Comparison of ENCODE assay signal across 9 cellular contexts in genomic region chr12:122793685-122794106, GRCh38. TPM values are rescaled to one million over a fixed set of nuclear protein-coding genes. Genes with fewer than 3 reads are reported as not detected.
DNase-seq lines count a peak whose midpoint lies in the region; ATAC-seq and TF ChIP-seq lines count a peak whose summit lies in the region.
"Had no signal": no experiment of that assay in that cellular context is flagged by ENCODE, and none has a peak within 500 bp of the region (broad histone marks: within the 10 kb centered on the region; RNA-seq: fewer than 3 reads in every experiment).

No MANE protein-coding gene starts in this region.

- no peaks in the 10 kb centered on the region for H3K27me3 ChIP-seq in HCT116 (ENCODE audit: insufficient read depth, low read length)
- H3K27me3 ChIP-seq in kidney epithelial cell (ENCODE audit: control insufficient read depth, insufficient read depth, low read length) = no peaks in the 10 kb centered on the region
- no peaks in the 10 kb centered on the region for H3K27me3 ChIP-seq in thyroid gland
- H3K27me3 ChIP-seq in MG63 = no peaks in the 10 kb centered on the region

- intact Hi-C loops in HCT116 (cut with micrococcal nuclease) = loop anchor here (1.0 to 5.0 kb wide), 2 partner anchors 69 to 159 kb away; no protein-coding TSS in a partner anchor
- intact Hi-C loops in thyroid gland (cut with DNase I) = loop anchor here (5.0 kb wide), 1 partner anchor 64 kb away; no protein-coding TSS in a partner anchor

- H4K20me1 ChIP-seq in HCT116 (ENCODE audit: insufficient read depth) = no peaks in the 10 kb centered on the region

- ATAC-seq in HCT116 (peak; percentile 89), HG02981 (IDR thresholded peaks at IDR 0.05; ENCODE audit: unreplicated experiment) (no peak)

- in situ Hi-C loops in Caki2 (cut with HindIII; ENCODE audit: low pct_unique_long_range_greater_than_20kb, low sequenced_read_pairs) = no loop called here

- H3K79me2 ChIP-seq in HCT116 (ENCODE audit: insufficient read depth, low read length) = no peaks in the 10 kb centered on the region

- H3K4me2 ChIP-seq in HCT116 (ENCODE audit: low read length) = no peak overlapping the region

- H3K27ac ChIP-seq in HCT116 (ENCODE audit: low read depth, low read length) (no peak overlapping the region), thyroid gland (no peak overlapping the region)

- CTCF ChIA-PET in HCT116 (lab: Charles Lee) = interaction anchor here (1.1 to 1.5 kb wide), 8 partner anchors 10 to 64 kb away, joined by 3 to 10 read pairs (median 4); no protein-coding TSS in a partner anchor

- no peaks in the 10 kb centered on the region for H3K9me3 ChIP-seq in HCT116 (ENCODE audit: control insufficient read depth in 1 of 2, insufficient read depth in 1 of 2, low read depth in 1 of 2, low read length in 2 of 2)
- no peaks in the 10 kb centered on the region for H3K9me3 ChIP-seq in thyroid gland
- no peaks in the 10 kb centered on the region for H3K9me3 ChIP-seq in MG63

- TF ChIP-seq RAD21 in HCT116 (IDR thresholded peaks at IDR 0.05; ENCODE audit: low read depth) = peak; percentile 87

- H3K4me1 Mint-ChIP-seq in brain = no peaks in the 10 kb centered on the region

- 0 out of 4 replicates have a peak, but pooled peaks cover 0 to under 1% of the 10 kb centered on the region in 2 experiments for H3K4me1 ChIP-seq in HCT116 (ENCODE audit: control insufficient read depth in 1 of 2, insufficient read depth in 2 of 2, low read length in 2 of 2)
- peaks cover 0 to 6% of the 10 kb centered on the region in 2 donors for H3K4me1 ChIP-seq in thyroid gland

- no TSS peak for BruUV-seq in HCT116 (replicated peaks; lab: Mats Ljungman, UMichigan)

- POLR2A ChIA-PET in HCT116 (lab: Charles Lee) = no interaction called here

- RAD21 ChIA-PET in HCT116 (lab: Charles Lee; ENCODE audit: low non-redundant PET in 1 of 2, low total read pairs in 2 of 2, uncharacterized antibody in 2 of 2, unreplicated experiment in 2 of 2) = interaction anchor here (0.8 to 1.0 kb wide), 3 partner anchors 12 to 159 kb away, joined by 3 to 4 read pairs (median 3); no protein-coding TSS in a partner anchor

- H3K27ac Mint-ChIP-seq in brain = peak overlapping the region in 1 of 5 experiments; percentile 48
- H3K27ac Mint-ChIP-seq: T-helper 1 cell treated with Interleukin-12 subunit alpha and Interleukin-12 subunit beta and Interleukin-4 antibody, amounts not matched to agents 30 μg/mL and 1 μg/mL, for 36 hours had no signal

- TF ChIP-seq CTCF in HCT116 (IDR thresholded peaks at IDR 0.05 in 2 of 3, conservative IDR thresholded peaks at IDR 0.05 in 1 of 3; ENCODE audit: borderline replicate concordance in 1 of 3, insufficient read depth in 1 of 3, low read depth in 2 of 3, low read length in 2 of 3) = peak; percentile 55 to 82 (median 58); a peak in 5 of 6 replicates
- peak; percentile 66 to 82 for TF ChIP-seq CTCF in brain (conservative IDR thresholded peaks at IDR 0.05)
- peak; percentile 60 for TF ChIP-seq CTCF in kidney epithelial cell (IDR thresholded peaks at IDR 0.05; ENCODE audit: insufficient read depth, low read length, poor library complexity, severe bottlenecking)
- TF ChIP-seq CTCF in thyroid gland (IDR thresholded peaks at IDR 0.05) = peak; percentile 46 to 66 (median 60)

- H3K9ac ChIP-seq in HCT116 (ENCODE audit: low read length) = no peak overlapping the region

- no peak overlapping the region for H2AFZ ChIP-seq in HCT116 (ENCODE audit: low read depth, low read length, poor library complexity, severe bottlenecking)

- no peaks in the 10 kb centered on the region for H3K36me3 ChIP-seq in HCT116 (ENCODE audit: control insufficient read depth in 1 of 2, insufficient read depth in 2 of 2, low read length in 2 of 2)
- H3K36me3 ChIP-seq in kidney epithelial cell (ENCODE audit: control insufficient read depth, insufficient read depth, low read length) = no peaks in the 10 kb centered on the region
- H3K36me3 ChIP-seq in thyroid gland = no peaks in the 10 kb centered on the region
- no peaks in the 10 kb centered on the region for H3K36me3 ChIP-seq in MG63

- H3K4me3 ChIP-seq in HCT116 (replicated peaks in 1 of 2; ENCODE audit: low read depth in 1 of 2, low read length in 2 of 2) (no peak overlapping the region), kidney epithelial cell (ENCODE audit: low read depth, low read length) (no peak overlapping the region), thyroid gland (replicated peaks in 1 of 3) (no peak overlapping the region), MG63 (no peak overlapping the region)

- TF ChIP-seq POLR2A in HCT116 (IDR thresholded peaks at IDR 0.05; ENCODE audit: borderline replicate concordance, extremely low read depth, insufficient read depth, insufficient read length) (no peak), thyroid gland (IDR thresholded peaks at IDR 0.05) (no peak)

- H3K27me3 Mint-ChIP-seq in brain = peaks cover 1% of the 10 kb centered on the region

- DNase-seq in Caki2 (ENCODE audit: low read depth) (peak; percentile 39), HCT116 (ENCODE audit: low read depth, low spot score) (peak; percentile 52), NCI-H82 (lab: John Stamatoyannopoulos, UW) (peak; percentile 76), kidney epithelial cell (ENCODE audit: low read depth) (no peak), thyroid gland (no peak), MG63 (no peak)

- WGBS in thyroid gland, 2 donors = 32 to 34% methylated on average over 10 of the region's 10 CpGs

- no peaks in the 10 kb centered on the region for H3K9me2 ChIP-seq in HCT116 (ENCODE audit: insufficient read depth)

- no peak overlapping the region for H3K4me3 Mint-ChIP-seq in brain
- H3K4me3 Mint-ChIP-seq: T-helper 1 cell treated with Interleukin-12 subunit alpha and Interleukin-12 subunit beta and Interleukin-4 antibody, amounts not matched to agents 30 μg/mL and 1 μg/mL, for 36 hours had no signal

- no peaks in the 10 kb centered on the region for H3K9me3 Mint-ChIP-seq in brain
- H3K9me3 Mint-ChIP-seq: T-helper 1 cell treated with Interleukin-12 subunit alpha and Interleukin-12 subunit beta and Interleukin-4 antibody, amounts not matched to agents 30 μg/mL and 1 μg/mL, for 36 hours had no signal

- no peaks in the 10 kb centered on the region for H3K36me3 Mint-ChIP-seq in brain

TF ChIP-seq in HCT116, 20 proteins besides CTCF, POLR2A, EP300 and RAD21:
- TF ChIP-seq JUND (IDR thresholded peaks at IDR 0.05) (no peak), CBX3 (IDR thresholded peaks at IDR 0.05; ENCODE audit: low read depth) (peak; percentile 42; the same call in 1 of the 2 replicates)

RNA-seq across cellular contexts. Expression of gene CCDC62, which starts 19.3 kb away (rescaled TPM):
- 1.1 and 1.5 TPM in 2 replicates for total RNA-seq in Caki2 (2014; rRNA removed; shearing (Covaris generic); ENCODE audit: low replicate concordance)
- total RNA-seq in HCT116 (2021; ENCODE audit: unreplicated experiment) (1.7 TPM), kidney epithelial cell (0.04 and 0.14 TPM in 2 replicates), thyroid gland (under 1 TPM; 0.21 to 0.81 (median 0.23) TPM)
- 0.24 and 0.48 TPM in 2 replicates for polyA plus RNA-seq in HCT116 (2012)
- 0.27 TPM for polyA plus RNA-seq in brain (ENCODE audit: insufficient read depth, low read depth, low replicate concordance)
- 2.0 TPM in 1 of 2 replicates, not detected in the other for total RNA-seq in MG63 (2014; rRNA removed; shearing (Covaris generic); ENCODE audit: low replicate concordance)

RNA-seq across cellular contexts. Expression of gene DENR, which starts 41.1 kb away (rescaled TPM):
- total RNA-seq in Caki2 (2014; rRNA removed; shearing (Covaris generic); ENCODE audit: low replicate concordance) = 7.3 and 7.4 TPM in 2 replicates
- total RNA-seq in HCT116 (2021; ENCODE audit: unreplicated experiment) (59.1 TPM), kidney epithelial cell (51.3 and 62.4 TPM in 2 replicates), thyroid gland (10 to 100 TPM; 19.5 to 52.1 (median 29.9) TPM)
- 15.0 and 20.7 TPM in 2 replicates for polyA plus RNA-seq in HCT116 (2012)
- 27.6 TPM for polyA plus RNA-seq in brain (ENCODE audit: insufficient read depth, low read depth, low replicate concordance)
- total RNA-seq in MG63 (2014; rRNA removed; shearing (Covaris generic); ENCODE audit: low replicate concordance) = 19.7 and 26.8 TPM in 2 replicates

RNA-seq across cellular contexts. Expression of gene HIP1R, which starts 41.6 kb away (rescaled TPM):
- total RNA-seq in Caki2 (2014; rRNA removed; shearing (Covaris generic); ENCODE audit: low replicate concordance) = 56.1 and 67.4 TPM in 2 replicates
- total RNA-seq in HCT116 (2021; ENCODE audit: unreplicated experiment) = 57.8 TPM
- 36.7 and 38.8 TPM in 2 replicates for polyA plus RNA-seq in HCT116 (2012)
- 66.9 TPM for polyA plus RNA-seq in brain (ENCODE audit: insufficient read depth, low read depth, low replicate concordance)
- total RNA-seq in kidney epithelial cell = 86.5 and 108 TPM in 2 replicates
- total RNA-seq in thyroid gland = 10 to 100 TPM; 50.2 to 92.7 (median 56.2) TPM
- total RNA-seq in MG63 (2014; rRNA removed; shearing (Covaris generic); ENCODE audit: low replicate concordance) = 6.4 and 14.8 TPM in 2 replicates

Comparison
In these comparisons a context has a peak if more than half of its experiments do, and no peak if none do; other contexts are left out.
1. DNase-seq: peak in Caki2 (single experiment), HCT116 (single experiment) and NCI-H82 (single experiment); none in kidney epithelial cell (single experiment), thyroid gland (0 of 2) and MG63 (single experiment).
2. Peak in every context shown above with its lines, with median percentiles within 50 percentile points of each other: CTCF ChIP-seq.